22 cellular contexts compared by ENCODE assay signal in the genomic region with DNA sequence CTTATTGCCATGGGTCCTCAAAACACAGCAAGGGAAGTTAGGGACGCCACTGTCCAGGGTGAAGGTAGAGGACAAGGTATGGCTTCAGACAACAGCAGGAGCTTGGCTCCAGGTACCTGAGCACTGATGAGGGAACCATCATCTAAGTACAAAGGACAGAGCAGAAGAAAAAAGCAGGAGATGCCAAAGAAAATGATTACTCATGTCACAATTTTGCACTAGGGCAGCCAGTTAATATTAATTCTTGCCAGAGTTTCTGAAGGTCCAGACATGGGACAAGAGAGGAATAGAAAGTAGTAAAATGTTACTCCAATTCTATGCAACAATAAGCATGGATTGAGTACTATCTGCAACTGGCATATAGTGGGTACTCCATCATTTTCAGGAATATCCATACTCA. TPM values are rescaled to one million over a fixed set of nuclear protein-coding genes. Genes with fewer than 3 reads are reported as not detected.
DNase-seq lines count a peak whose midpoint lies in the region; ATAC-seq and TF ChIP-seq lines count a peak whose summit lies in the region.
"Had no signal": no experiment of that assay in that cellular context is flagged by ENCODE, and none has a peak within 500 bp of the region (broad histone marks: within the 10 kb centered on the region; RNA-seq: fewer than 3 reads in every experiment).

No MANE protein-coding gene starts in this region.

- H3K4me3 Mint-ChIP-seq in brain = peak overlapping the region in 1 of 5 experiments; percentile 39
- no peak overlapping the region for H3K4me3 Mint-ChIP-seq in activated T-cell treated with anti-CD3 and anti-CD28 coated beads, Interleukin-2, amount 50 U/mL, for 4 hours
- H3K4me3 Mint-ChIP-seq: CD4-positive, alpha-beta memory T cell had no signal

- peak; percentile 45 to 54 for ATAC-seq in right cardiac atrium
- no peak for ATAC-seq in activated T-cell treated with anti-CD3 and anti-CD28 coated beads, Interleukin-2, amount 50 U/mL, for 4 hours
- ATAC-seq: A549 had no signal

- H3K79me2 ChIP-seq in GM23248 (ENCODE audit: insufficient read depth) = no peaks in the 10 kb centered on the region

- no peak overlapping the region for H3K4me2 ChIP-seq in GM23248 (ENCODE audit: unreplicated experiment)
- H3K4me2 ChIP-seq: A549, PC-9 had no signal

- WGBS in GM23248 (ENCODE audit: low coverage in 1 of 2, low lambda C conversion rate in 2 of 2, missing lambda C conversion rate in 2 of 2), 2 experiments = 62 to 67% methylated on average over 1 of the region's 1 CpG
- 91% methylated on average over 1 of the region's 1 CpG for WGBS in right cardiac atrium

- peaks cover 69% of the 10 kb centered on the region for H3K4me1 Mint-ChIP-seq in brain
- H3K4me1 Mint-ChIP-seq in activated T-cell treated with anti-CD3 and anti-CD28 coated beads, Interleukin-2, amount 50 U/mL, for 4 hours (ENCODE audit: low read depth) = no peaks in the 10 kb centered on the region
- H3K4me1 Mint-ChIP-seq: CD4-positive, alpha-beta memory T cell had no signal

- H3K36me3 ChIP-seq in GM23248 (ENCODE audit: low read depth) = no peaks in the 10 kb centered on the region

- H3K27ac ChIP-seq in GM23248 (no peak overlapping the region), right cardiac atrium (ENCODE audit: low read length) (no peak overlapping the region)
- H3K27ac ChIP-seq: A549, PC-9 had no signal

- intact Hi-C loops in right cardiac atrium (cut with DNase I) = no loop called here

- H3K4me3 ChIP-seq in GM23248 = no peak overlapping the region
- no peak overlapping the region for H3K4me3 ChIP-seq in right cardiac atrium (ENCODE audit: low read length)
- H3K4me3 ChIP-seq: A549, PC-9 had no signal

- no peak overlapping the region for H2AFZ ChIP-seq in GM23248
- H2AFZ ChIP-seq: PC-9 had no signal

- H4K20me1 ChIP-seq in GM23248 (ENCODE audit: insufficient read depth) = no peaks in the 10 kb centered on the region

- in situ Hi-C loops in GM23248 (cut with MboI) = no loop called here

- peaks cover 9 to 13% (median 11%) of the 10 kb centered on the region in 5 experiments for H3K9me3 Mint-ChIP-seq in brain
- peaks cover 3% of the 10 kb centered on the region for H3K9me3 Mint-ChIP-seq in activated T-cell treated with anti-CD3 and anti-CD28 coated beads, Interleukin-2, amount 50 U/mL, for 4 hours

- DNase-seq in AG20443 (ENCODE audit: low spot score) (peak; percentile 28), GM23248 (peak; percentile 8), right cardiac atrium (no peak), NCI-H146 (lab: John Stamatoyannopoulos, UW) (no peak), iPS-NIHi11 (ENCODE audit: low spot score) (no peak)
- DNase-seq in activated T-cell treated with anti-CD3 and anti-CD28 coated beads, Interleukin-2, amount 50 U/mL, for 4 hours = no peak
- DNase-seq: C1 segment of cervical spinal cord; CD4-positive, alpha-beta memory T cell; COR-L47; GF-D8; Karpas-422; NCI-H1092 treated with DMSO at 0.1 percent for 48 hours; NCI-H1436 treated with DMSO at 0.1 percent for 48 hours; NCI-H1930; NCI-H2107; NCI-H524; NCI-H748 treated with DMSO at 0.1 percent for 48 hours; PC-9; SHP77 had no signal

- no peaks in the 10 kb centered on the region for H3F3A ChIP-seq in GM23248 (ENCODE audit: insufficient read depth)

- no peaks in the 10 kb centered on the region for H3K9me2 ChIP-seq in GM23248 (ENCODE audit: insufficient read depth)

- no peaks in the 10 kb centered on the region for H3K4me1 ChIP-seq in GM23248 (ENCODE audit: insufficient read depth)
- peaks cover 2% of the 10 kb centered on the region for H3K4me1 ChIP-seq in right cardiac atrium (ENCODE audit: control insufficient read depth, insufficient read depth, low read length)
- H3K4me1 ChIP-seq: A549 had no signal

- H3K27me3 ChIP-seq in GM23248 (replicated peaks; ENCODE audit: insufficient read depth) (no peaks in the 10 kb centered on the region), right cardiac atrium (ENCODE audit: control insufficient read depth, insufficient read depth) (no peaks in the 10 kb centered on the region)

- TF ChIP-seq CTCF in brain (conservative IDR thresholded peaks at IDR 0.05) = no peak

- no peak overlapping the region for H3K9ac ChIP-seq in GM23248

- H3K27me3 Mint-ChIP-seq in brain = no peaks in the 10 kb centered on the region
- no peaks in the 10 kb centered on the region for H3K27me3 Mint-ChIP-seq in activated T-cell treated with anti-CD3 and anti-CD28 coated beads, Interleukin-2, amount 50 U/mL, for 4 hours (ENCODE audit: low read depth)
- H3K27me3 Mint-ChIP-seq: CD4-positive, alpha-beta memory T cell had no signal

- peak overlapping the region in 3 of 5 experiments; percentile 58 to 96 (median 85) for H3K27ac Mint-ChIP-seq in brain
- H3K27ac Mint-ChIP-seq: CD4-positive, alpha-beta memory T cell had no signal

- no peaks in the 10 kb centered on the region for H3K9me3 ChIP-seq in GM23248 (ENCODE audit: low read depth)
- no peaks in the 10 kb centered on the region for H3K9me3 ChIP-seq in right cardiac atrium (ENCODE audit: control insufficient read depth, low read length)
- H3K9me3 ChIP-seq: A549 had no signal

- H3K36me3 Mint-ChIP-seq in brain = peaks cover 51% of the 10 kb centered on the region
- no peaks in the 10 kb centered on the region for H3K36me3 Mint-ChIP-seq in activated T-cell treated with anti-CD3 and anti-CD28 coated beads, Interleukin-2, amount 50 U/mL, for 4 hours (ENCODE audit: insufficient read depth)
- H3K36me3 Mint-ChIP-seq: CD4-positive, alpha-beta memory T cell had no signal

RNA-seq across cellular contexts. Expression of a gene that starts 14.1 kb away (rescaled TPM):
- total RNA-seq in GM23248 (2014; rRNA removed; shearing (Covaris generic)) = 8.1 and 8.3 TPM in 2 replicates
- polyA plus RNA-seq in GM23248 (2016; fragmentation: Nextera tagmentation; extraction: Ambion mirVana) (7.0 and 8.5 TPM in 2 replicates), brain (ENCODE audit: insufficient read depth, low read depth, low replicate concordance) (169 TPM), right cardiac atrium (51.0 TPM)
- 10 to 100 TPM in 3 of 4 donors, 1 to 10 TPM in 1; 9.6 to 27.0 (median 15.4) TPM for total RNA-seq in right cardiac atrium
- total RNA-seq in activated T-cell treated with anti-CD3 and anti-CD28 coated beads, Interleukin-2, amount 50 U/mL, for 4 hours = not detected
- total RNA-seq: CD4-positive, alpha-beta memory T cell; HT-29 had no signal
- polyA plus RNA-seq: A549 had no signal

Comparison
In these comparisons a context has a peak if more than half of its experiments do, and no peak if none do; other contexts are left out.
1. DNase-seq: peak in AG20443 (single experiment) and GM23248 (single experiment); none in right cardiac atrium (0 of 3), NCI-H146 (single experiment), activated T-cell treated with anti-CD3 and anti-CD28 coated beads, Interleukin-2, amount 50 U/mL, for 4 hours (single experiment) and iPS-NIHi11 (single experiment).
2. ATAC-seq: peak in right cardiac atrium (2 of 2); none in activated T-cell treated with anti-CD3 and anti-CD28 coated beads, Interleukin-2, amount 50 U/mL, for 4 hours (0 of 2).